8 cellular contexts compared by ENCODE assay signal in genomic region chr14:105487449-105487985, GRCh38. TPM values are rescaled to one million over a fixed set of nuclear protein-coding genes. Genes with fewer than 3 reads are reported as not detected.
A peak's percentile ranks its signal among the peaks of the same experiment; 100 is the strongest.
DNase-seq lines count a peak whose midpoint lies in the region; ATAC-seq and TF ChIP-seq lines count a peak whose summit lies in the region.

No MANE protein-coding gene starts in this region.

- DNase-seq in A673 (ENCODE audit: low spot score), result no peak
- peak; percentile 85 for DNase-seq in Karpas-422
- peak; percentile 69 to 75 for DNase-seq in activated T-cell treated with anti-CD3 and anti-CD28 coated beads, Interleukin-2, amount 50 U/mL, for 48 hours
- peak; percentile 70 for DNase-seq in stimulated activated CD8-positive, alpha-beta memory T cell treated with anti-CD3 and anti-CD28 coated beads, Interleukin-4, amount 100 ng/mL, for 48 hours

- H3K9ac ChIP-seq in Karpas-422 (ENCODE audit: low read length), result peak overlapping the region; percentile 95

- intact Hi-C loops in A673 (cut with micrococcal nuclease; ENCODE audit: unreplicated experiment), result no loop called here

- H3K9me3 ChIP-seq in A673 (ENCODE audit: low read depth, low read length, poor library complexity, severe bottlenecking), result no peaks in the 10 kb centered on the region
- H3K9me3 ChIP-seq in Karpas-422 (ENCODE audit: low read length), result no peaks in the 10 kb centered on the region

- peaks cover 14% of the 10 kb centered on the region for H4K20me1 ChIP-seq in Karpas-422 (ENCODE audit: insufficient read depth, low read depth, low read length)

- H3K36me3 ChIP-seq in A673 (ENCODE audit: insufficient read depth, low read length, poor library complexity, severe bottlenecking) (no peaks in the 10 kb centered on the region), Karpas-422 (ENCODE audit: insufficient read depth, low read length) (no peaks in the 10 kb centered on the region)

- TF ChIP-seq CTCF in A673 (conservative IDR thresholded peaks at IDR 0.05; ENCODE audit: low read depth, low read length), result no peak

- peak overlapping the region; percentile 98 for H3K4me2 ChIP-seq in Karpas-422 (ENCODE audit: low read depth, low read length, poor library complexity, severe bottlenecking)

- ATAC-seq in HG03460 (IDR thresholded peaks at IDR 0.05; ENCODE audit: unreplicated experiment), result no peak
- no peak for ATAC-seq in HG03432 (IDR thresholded peaks at IDR 0.05; ENCODE audit: unreplicated experiment)
- ATAC-seq in HG02981 (IDR thresholded peaks at IDR 0.05; ENCODE audit: unreplicated experiment), result no peak

- peak overlapping the region; percentile 69 for H2AFZ ChIP-seq in Karpas-422 (ENCODE audit: low read length)

- peaks cover 8% of the 10 kb centered on the region for H3K79me2 ChIP-seq in Karpas-422 (ENCODE audit: low read length)

- POLR2A ChIA-PET in A673 (lab: Charles Lee; ENCODE audit: low non-redundant PET), result no interaction called here

- no peaks in the 10 kb centered on the region for H3K27me3 ChIP-seq in A673 (replicated peaks; ENCODE audit: insufficient read depth, low read depth, low read length, poor library complexity)
- H3K27me3 ChIP-seq in Karpas-422 (ENCODE audit: low read length), result no peaks in the 10 kb centered on the region

- H3K27ac ChIP-seq in A673 (ENCODE audit: low read depth, low read length, poor library complexity, severe bottlenecking) (peak overlapping the region; percentile 50), Karpas-422 (ENCODE audit: low read length) (peak overlapping the region; percentile 44; the same call in 1 of the 2 replicates)

- CTCF ChIA-PET in A673 (lab: Charles Lee), result no interaction called here

- no peaks in the 10 kb centered on the region for H3K9me2 ChIP-seq in Karpas-422 (replicated peaks; ENCODE audit: insufficient read depth, low read length)

- no TSS peak for BruUV-seq in A673 (replicated peaks; lab: Mats Ljungman, UMichigan)

- peaks cover 25% of the 10 kb centered on the region for H3K4me1 ChIP-seq in A673 (ENCODE audit: insufficient read depth, low read length, poor library complexity, severe bottlenecking)
- H3K4me1 ChIP-seq in Karpas-422 (ENCODE audit: low read length), result peaks cover 59% of the 10 kb centered on the region

- H3K4me3 ChIP-seq in A673 (ENCODE audit: low read depth, low read length, poor library complexity, severe bottlenecking), result peak overlapping the region; percentile 58
- peak overlapping the region; percentile 94 for H3K4me3 ChIP-seq in Karpas-422 (ENCODE audit: low read length)
- H3K4me3 ChIP-seq in iPS-11a (ENCODE audit: low read depth, low read length), result peak overlapping the region; percentile 13

RNA-seq across cellular contexts. Expression of gene CRIP1, which starts 0.8 kb away (rescaled TPM):
- total RNA-seq in A673 (2021), result 42.4 and 47.7 TPM in 2 replicates
- 140 and 285 TPM in 2 replicates for total RNA-seq in Karpas-422 (2014; rRNA removed; shearing (Covaris generic); ENCODE audit: low replicate concordance)

RNA-seq across cellular contexts. Expression of gene TEDC1, which starts 3.5 kb away (rescaled TPM):
- 34.0 and 48.0 TPM in 2 replicates for total RNA-seq in A673 (2021)
- total RNA-seq in Karpas-422 (2014; rRNA removed; shearing (Covaris generic); ENCODE audit: low replicate concordance), result 9.8 and 35.6 TPM in 2 replicates

RNA-seq across cellular contexts. Expression of gene CRIP2, which starts 12.9 kb away (rescaled TPM):
- total RNA-seq in A673 (2021), result 154 and 192 TPM in 2 replicates
- total RNA-seq in Karpas-422 (2014; rRNA removed; shearing (Covaris generic); ENCODE audit: low replicate concordance), result 0.45 TPM in 1 of 2 replicates, not detected in the other

RNA-seq across cellular contexts. Expression of gene TMEM121, which starts 38.9 kb away (rescaled TPM):
- 3.1 and 4.7 TPM in 2 replicates for total RNA-seq in A673 (2021)
- 0.18 TPM in 1 of 2 replicates, not detected in the other for total RNA-seq in Karpas-422 (2014; rRNA removed; shearing (Covaris generic); ENCODE audit: low replicate concordance)

Comparison
In these comparisons a context has a peak if more than half of its experiments do, and no peak if none do; other contexts are left out.
1. H3K4me3 ChIP-seq: peak in every context shown above with its lines; median percentile 94 in Karpas-422; 58 in A673; 13 in iPS-11a.
2. RNA of gene CRIP2, which starts 12.9 kb away (total RNA-seq): 154 to 192 TPM in A673; 0.45 TPM in Karpas-422; every median in the first group is over 100 times any median in the second.